10 cellular contexts compared by ENCODE assay signal in the genomic region with DNA sequence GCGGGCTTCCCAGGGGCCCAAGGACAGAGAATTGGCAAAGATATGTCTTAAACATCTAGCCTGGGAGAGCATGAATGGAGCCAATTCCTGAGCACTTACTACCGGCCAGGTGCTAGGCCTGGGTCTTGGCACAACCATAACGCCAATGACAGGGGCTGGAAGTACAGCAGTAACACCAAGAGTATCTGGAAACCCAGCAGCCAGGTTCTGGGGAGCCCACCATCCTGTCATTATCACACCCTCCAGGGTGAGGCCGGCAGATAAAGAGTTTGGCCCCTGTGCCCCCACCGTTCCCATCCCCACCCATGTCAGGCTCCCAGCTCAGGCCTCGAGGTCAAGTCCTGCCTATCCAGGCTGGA. TPM values are rescaled to one million over a fixed set of nuclear protein-coding genes. Genes with fewer than 3 reads are reported as not detected.
DNase-seq lines count a peak whose midpoint lies in the region; ATAC-seq, FAIRE-seq and TF ChIP-seq lines count a peak whose summit lies in the region.
"Had no signal": no experiment of that assay in that cellular context is flagged by ENCODE, and none has a peak within 500 bp of the region (broad histone marks: within the 10 kb centered on the region; RNA-seq: fewer than 3 reads in every experiment).

No MANE protein-coding gene starts in this region.

- ATAC-seq in GM12878 (no peak), GM21423 (IDR thresholded peaks at IDR 0.05; ENCODE audit: unreplicated experiment) (no peak), GM18907 (IDR thresholded peaks at IDR 0.05; ENCODE audit: unreplicated experiment) (no peak)

- peaks cover 0 to 2% (median 0%) of the 10 kb centered on the region in 5 donors for H3K9me3 Mint-ChIP-seq in CD8-positive, alpha-beta memory T cell
- H3K9me3 Mint-ChIP-seq in IgD-negative memory B cell (no peaks in the 10 kb centered on the region), neural progenitor cell (no peaks in the 10 kb centered on the region)

- peaks cover 3 to 63% (median 7%) of the 10 kb centered on the region in 3 donors for H3K36me3 Mint-ChIP-seq in CD8-positive, alpha-beta memory T cell
- H3K36me3 Mint-ChIP-seq in IgD-negative memory B cell (peaks cover 4% of the 10 kb centered on the region), neural progenitor cell (no peaks in the 10 kb centered on the region)

- peak overlapping the region; percentile 70 for H3K27ac ChIP-seq in CD8-positive, alpha-beta memory T cell (ENCODE audit: low read depth, low read length)
- H3K27ac ChIP-seq in GM12878 (ENCODE audit: control insufficient read depth, insufficient read depth) (peak overlapping the region; percentile 93), neural progenitor cell (no peak overlapping the region)
- H3K27ac ChIP-seq: SJSA1 had no signal

- H3K36me3 ChIP-seq in CD8-positive, alpha-beta memory T cell (ENCODE audit: insufficient read depth, low read length), result peaks cover 39% of the 10 kb centered on the region
- H3K36me3 ChIP-seq in GM12878 (ENCODE audit: control insufficient read depth in 2 of 2, insufficient read depth in 2 of 2, low read length in 1 of 2) (peaks cover 5 to 6% of the 10 kb centered on the region in 2 experiments; a peak in 3 of 4 replicates), neural progenitor cell (no peaks in the 10 kb centered on the region)
- H3K36me3 ChIP-seq: SJSA1 had no signal

- in situ Hi-C loops in GM12878 (cut with MboI), result no loop called here

- peaks cover 64% of the 10 kb centered on the region for H3K4me1 ChIP-seq in CD8-positive, alpha-beta memory T cell (ENCODE audit: insufficient read depth, low read length)
- H3K4me1 ChIP-seq in GM12878 (ENCODE audit: control insufficient read depth, insufficient read depth, low read length), result peaks cover 59% of the 10 kb centered on the region
- H3K4me1 ChIP-seq in neural progenitor cell, result peaks cover 27% of the 10 kb centered on the region

- RAD21 ChIA-PET in GM12878 (lab: Charles Lee; ENCODE audit: unreplicated experiment), result interaction anchor here (0.7 to 1.8 kb wide), 13 partner anchors 9 to 114 kb away, joined by 3 to 10 read pairs (median 5); no protein-coding TSS in a partner anchor

- H3K27ac Mint-ChIP-seq in CD8-positive, alpha-beta memory T cell, result peak overlapping the region; percentile 95 to 98 (median 96)
- H3K27ac Mint-ChIP-seq in IgD-negative memory B cell, result peak overlapping the region; percentile 96 to 98 (median 98)
- H3K27ac Mint-ChIP-seq in neural progenitor cell, result no peak overlapping the region

- no peak for TF ChIP-seq RAD21 in GM12878 (IDR thresholded peaks at IDR 0.05; ENCODE audit: insufficient read depth, low read depth, low read length)

- TF ChIP-seq EP300 in GM12878 (IDR thresholded peaks at IDR 0.05; ENCODE audit: borderline replicate concordance in 1 of 2, control insufficient read depth in 1 of 2, low read depth in 2 of 2, low read length in 2 of 2), result no peak

- BruUV-seq in GM12878 (replicated peaks; lab: Mats Ljungman, UMichigan), result no TSS peak

- H3K4me2 ChIP-seq in GM12878 (ENCODE audit: control insufficient read depth, insufficient read depth), result peak overlapping the region; percentile 96
- H3K4me2 ChIP-seq in neural progenitor cell, result no peak overlapping the region

- POLR2A ChIA-PET in CD8-positive, alpha-beta memory T cell (lab: Charles Lee), result interaction anchor here (0.7 to 17.3 kb wide), 6 partner anchors 6 to 1948 kb away, joined by 3 to 333 read pairs (median 58); partner anchors contain the start of genes TMC6, TMC8 and TNRC6C
- POLR2A ChIA-PET in GM12878 (lab: Charles Lee), result interaction anchor here (0.7 to 8.0 kb wide), 14 partner anchors 12 to 684 kb away, joined by 3 to 85 read pairs (median 5); partner anchors contain the start of genes SYNGR2 and TNRC6C

- H2AFZ ChIP-seq in GM12878 (ENCODE audit: control insufficient read depth, low read depth, low read length) (no peak overlapping the region), neural progenitor cell (replicated peaks) (no peak overlapping the region)

- no peaks in the 10 kb centered on the region for H3K27me3 ChIP-seq in CD8-positive, alpha-beta memory T cell (ENCODE audit: insufficient read depth, low read length, poor library complexity, severe bottlenecking)
- H3K27me3 ChIP-seq in GM12878 (replicated peaks in 1 of 2; ENCODE audit: control insufficient read depth in 2 of 2, insufficient read depth in 2 of 2, low read length in 1 of 2), result no peaks in the 10 kb centered on the region
- H3K27me3 ChIP-seq in neural progenitor cell, result peaks cover 76% of the 10 kb centered on the region

- no peak for DNase-seq in CD8-positive, alpha-beta memory T cell
- no peak for DNase-seq in GM12878 (ENCODE audit: low read depth, low spot score)
- no peak for DNase-seq in neural progenitor cell (ENCODE audit: low spot score)
- DNase-seq in NCI-H69 (lab: John Stamatoyannopoulos, UW), result no peak
- DNase-seq in OCI-M2 (lab: John Stamatoyannopoulos, UW; ENCODE audit: unreplicated experiment), result no peak

- CTCF ChIA-PET in CD8-positive, alpha-beta memory T cell (lab: Charles Lee), result interaction anchor here (1.0 to 2.1 kb wide), 9 partner anchors 8 to 46 kb away, joined by 3 to 12 read pairs (median 5); no protein-coding TSS in a partner anchor
- CTCF ChIA-PET in GM12878 (lab: Yijun Ruan, JAX), result interaction anchor here (1.0 to 12.7 kb wide), 8 partner anchors 6 to 120 kb away, joined by 3 to 100 read pairs (median 6); no protein-coding TSS in a partner anchor

- H3K79me2 ChIP-seq in GM12878 (ENCODE audit: control insufficient read depth, insufficient read depth, low read length) (peaks cover 98% of the 10 kb centered on the region), neural progenitor cell (ENCODE audit: low read depth) (no peaks in the 10 kb centered on the region)

- H3F3A ChIP-seq in neural progenitor cell (ENCODE audit: low read depth), result peaks cover 15% of the 10 kb centered on the region

- SMC1A ChIA-PET in GM12878 (lab: Charles Lee; ENCODE audit: uncharacterized antibody, unreplicated experiment), result interaction anchor here (0.6 to 1.7 kb wide), 7 partner anchors 10 to 110 kb away, joined by 3 to 6 read pairs (median 3); no protein-coding TSS in a partner anchor

- no peak for TF ChIP-seq POLR2A in GM12878 (IDR thresholded peaks at IDR 0.05; ENCODE audit: low read depth, low read length)

- intact Hi-C loops in GM12878 (cut with micrococcal nuclease; ENCODE audit: unreplicated experiment), result no loop called here

- TF ChIP-seq CTCF in GM12878 (IDR thresholded peaks at IDR 0.05 in 2 of 3, conservative IDR thresholded peaks at IDR 0.05 in 1 of 3; ENCODE audit: control insufficient read depth in 2 of 3, extremely low read depth in 1 of 3, insufficient read depth in 1 of 3, low read depth in 3 of 3, low read length in 3 of 3) (no peak), neural progenitor cell (IDR thresholded peaks at IDR 0.05) (no peak)

- 0% methylated on average over 6 of the region's 6 CpGs for WGBS in GM12878 (ENCODE audit: insufficient coverage, insufficient replicate concordance, low lambda C conversion rate, missing lambda C conversion rate)

- no peaks in the 10 kb centered on the region for H4K20me1 ChIP-seq in GM12878 (ENCODE audit: control insufficient read depth, insufficient read depth)
- peaks cover 5% of the 10 kb centered on the region for H4K20me1 ChIP-seq in neural progenitor cell (ENCODE audit: low read depth)

- peak overlapping the region; percentile 86 for H3K9ac ChIP-seq in GM12878 (ENCODE audit: control insufficient read depth, insufficient read depth, low read length)
- H3K9ac ChIP-seq in neural progenitor cell, result no peak overlapping the region

- peak overlapping the region; percentile 86 to 100 (median 99) for H3K4me3 Mint-ChIP-seq in CD8-positive, alpha-beta memory T cell
- H3K4me3 Mint-ChIP-seq in IgD-negative memory B cell (peak overlapping the region; percentile 94 to 99 (median 96)), neural progenitor cell (peak overlapping the region; percentile 73)

- FAIRE-seq in GM12878 (lab: Jason Lieb, UNC), result peak; percentile 68
- FAIRE-seq: G401.6 had no signal

- peak overlapping the region; percentile 96 for H3K4me3 ChIP-seq in CD8-positive, alpha-beta memory T cell (ENCODE audit: low read length)
- H3K4me3 ChIP-seq in GM12878 (peak overlapping the region; percentile 94), neural progenitor cell (no peak overlapping the region)
- H3K4me3 ChIP-seq: SJSA1 had no signal

- H3K4me1 Mint-ChIP-seq in CD8-positive, alpha-beta memory T cell, result peaks cover 46 to 69% (median 49%) of the 10 kb centered on the region in 3 donors
- H3K4me1 Mint-ChIP-seq in IgD-negative memory B cell (peaks cover 26 to 38% (median 32%) of the 10 kb centered on the region in 3 donors), neural progenitor cell (peaks cover 14% of the 10 kb centered on the region)

- H3K9me3 ChIP-seq in CD8-positive, alpha-beta memory T cell (ENCODE audit: low read length), result no peaks in the 10 kb centered on the region
- H3K9me3 ChIP-seq in GM12878 (replicated peaks; ENCODE audit: control insufficient read depth, insufficient read depth, low read length), result no peaks in the 10 kb centered on the region
- H3K9me3 ChIP-seq in neural progenitor cell (ENCODE audit: low read depth), result no peaks in the 10 kb centered on the region
- H3K9me3 ChIP-seq: SJSA1 had no signal

- H3K27me3 Mint-ChIP-seq in CD8-positive, alpha-beta memory T cell, result peaks cover 0 to 3% of the 10 kb centered on the region in 2 donors
- no peaks in the 10 kb centered on the region for H3K27me3 Mint-ChIP-seq in IgD-negative memory B cell
- H3K27me3 Mint-ChIP-seq in neural progenitor cell (ENCODE audit: insufficient read depth, low read depth), result peaks cover 21% of the 10 kb centered on the region

RNA-seq across cellular contexts. Expression of gene TMC8, which starts 0.5 kb away (rescaled TPM):
- 100 to 1,000 TPM; 117 to 126 TPM for total RNA-seq in CD8-positive, alpha-beta memory T cell
- 139 TPM for polyA plus RNA-seq in CD8-positive, alpha-beta memory T cell
- polyA plus RNA-seq in IgD-negative memory B cell, result 97.5 TPM
- total RNA-seq in GM12878 (2013; cell fraction: nucleolus; rRNA removed), result 310 and 316 TPM in 2 replicates
- 40.9 and 41.9 TPM in 2 replicates for total RNA-seq in GM12878 (2014; rRNA removed)
- total RNA-seq in GM12878 (2014; rRNA removed; fragmentation: Illumina TruSeq; extraction: Trizol), result 22.2 and 25.4 TPM in 2 replicates
- total RNA-seq in GM12878 (2021), result 120 and 128 TPM in 2 replicates
- 110 TPM for polyA plus RNA-seq in GM12878 (2011; ENCODE audit: low read depth)
- 19.5 and 36.5 TPM in 2 replicates for polyA plus RNA-seq in GM12878 (2011; rRNA removed)
- 62.8 and 67.7 TPM in 2 replicates for polyA plus RNA-seq in GM12878 (2011; cell fraction: cytosol; rRNA removed)
- polyA plus RNA-seq in GM12878 (2011; cell fraction: nucleus; rRNA removed), result 353 and 365 TPM in 2 replicates
- polyA plus RNA-seq in GM12878 (2012), result 116 and 163 TPM in 2 replicates
- 16.7 and 45.9 TPM in 2 replicates for polyA plus RNA-seq in GM12878 (2014; fragmentation: Illumina TruSeq; extraction: Trizol)
- polyA plus RNA-seq in GM12878 (2014; fragmentation: Nextera tagmentation; extraction: Ambion mirVana), result 1 to 10 TPM; 2.7 to 8.4 TPM
- 118 and 129 TPM in 2 replicates for polyA plus RNA-seq in GM12878 (2014; rRNA removed)
- polyA plus RNA-seq in GM12878 (2016; fragmentation: Nextera tagmentation; extraction: Ambion mirVana), result 10 to 100 TPM; 38.2 to 48.1 TPM
- polyA minus RNA-seq in GM12878 (2011; rRNA and poly(A)+ RNA removed), result 87.9 and 94.3 TPM in 2 replicates
- polyA minus RNA-seq in GM12878 (2011; cell fraction: cytosol; rRNA and poly(A)+ RNA removed), result 17.8 and 22.5 TPM in 2 replicates
- polyA minus RNA-seq in GM12878 (2011; cell fraction: nucleus; rRNA and poly(A)+ RNA removed), result 96.8 and 128 TPM in 2 replicates
- total RNA-seq in neural progenitor cell (ENCODE audit: low replicate concordance), result 0.09 TPM in 1 of 2 replicates, not detected in the other
- total RNA-seq: SJSA1 had no signal

RNA-seq across cellular contexts. Expression of gene TMC6, which starts 1.5 kb away (rescaled TPM):
- total RNA-seq in CD8-positive, alpha-beta memory T cell, result 100 to 1,000 TPM; 150 TPM
- polyA plus RNA-seq in CD8-positive, alpha-beta memory T cell, result 296 TPM
- polyA plus RNA-seq in IgD-negative memory B cell (212 TPM), GM12878 (2011; rRNA removed) (25.6 and 38.0 TPM in 2 replicates), GM12878 (2014; fragmentation: Illumina TruSeq; extraction: Trizol) (2.0 and 20.0 TPM in 2 replicates), GM12878 (2014; fragmentation: Nextera tagmentation; extraction: Ambion mirVana) (10 to 100 TPM in 1 of 2 experiments, 1 to 10 TPM in 1; 1.9 to 11.5 TPM), GM12878 (2014; rRNA removed) (136 and 153 TPM in 2 replicates), GM12878 (2016; fragmentation: Nextera tagmentation; extraction: Ambion mirVana) (10 to 100 TPM; 82.0 to 94.4 TPM)
- total RNA-seq in GM12878 (2013; cell fraction: nucleolus; rRNA removed), result 479 and 553 TPM in 2 replicates
- total RNA-seq in GM12878 (2014; rRNA removed) (104 and 117 TPM in 2 replicates), GM12878 (2014; rRNA removed; fragmentation: Illumina TruSeq; extraction: Trizol) (34.2 and 39.1 TPM in 2 replicates), GM12878 (2021) (206 and 232 TPM in 2 replicates), neural progenitor cell (ENCODE audit: low replicate concordance) (6.9 and 16.8 TPM in 2 replicates)
- polyA plus RNA-seq in GM12878 (2011; ENCODE audit: low read depth), result 47.5 TPM
- 39.0 and 65.3 TPM in 2 replicates for polyA plus RNA-seq in GM12878 (2011; cell fraction: cytosol; rRNA removed)
- polyA plus RNA-seq in GM12878 (2011; cell fraction: nucleus; rRNA removed), result 658 and 780 TPM in 2 replicates
- polyA plus RNA-seq in GM12878 (2012), result 192 and 207 TPM in 2 replicates
- polyA minus RNA-seq in GM12878 (2011; rRNA and poly(A)+ RNA removed), result 24.9 and 76.7 TPM in 2 replicates
- polyA minus RNA-seq in GM12878 (2011; cell fraction: cytosol; rRNA and poly(A)+ RNA removed), result 38.3 and 48.8 TPM in 2 replicates
- polyA minus RNA-seq in GM12878 (2011; cell fraction: nucleus; rRNA and poly(A)+ RNA removed), result 152 and 216 TPM in 2 replicates

RNA-seq across cellular contexts. Expression of gene C17orf99, which starts 16.1 kb away (rescaled TPM):
- total RNA-seq in CD8-positive, alpha-beta memory T cell, result not detected
- not detected for polyA plus RNA-seq in CD8-positive, alpha-beta memory T cell
- polyA plus RNA-seq in IgD-negative memory B cell, result not detected
- total RNA-seq in GM12878 (2013; cell fraction: nucleolus; rRNA removed), result 3.6 and 5.5 TPM in 2 replicates
- 2.1 and 5.9 TPM in 2 replicates for total RNA-seq in GM12878 (2014; rRNA removed)
- total RNA-seq in GM12878 (2014; rRNA removed; fragmentation: Illumina TruSeq; extraction: Trizol), result 1.6 and 1.9 TPM in 2 replicates
- total RNA-seq in GM12878 (2021), result 3.1 and 4.4 TPM in 2 replicates
- 1.5 TPM for polyA plus RNA-seq in GM12878 (2011; ENCODE audit: low read depth)
- polyA plus RNA-seq in GM12878 (2011; rRNA removed), result 2.2 and 3.5 TPM in 2 replicates
- 4.1 and 4.5 TPM in 2 replicates for polyA plus RNA-seq in GM12878 (2011; cell fraction: cytosol; rRNA removed)
- polyA plus RNA-seq in GM12878 (2011; cell fraction: nucleus; rRNA removed), result 5.0 and 11.8 TPM in 2 replicates
- polyA plus RNA-seq in GM12878 (2012), result 3.6 and 6.7 TPM in 2 replicates
- 0.22 and 1.4 TPM in 2 replicates for polyA plus RNA-seq in GM12878 (2014; fragmentation: Illumina TruSeq; extraction: Trizol)
- under 1 TPM; 0.20 to 0.48 TPM for polyA plus RNA-seq in GM12878 (2014; fragmentation: Nextera tagmentation; extraction: Ambion mirVana)
- 4.8 and 5.6 TPM in 2 replicates for polyA plus RNA-seq in GM12878 (2014; rRNA removed)
- polyA plus RNA-seq in GM12878 (2016; fragmentation: Nextera tagmentation; extraction: Ambion mirVana), result 1 to 10 TPM; 3.0 to 4.5 TPM
- 2.9 and 5.1 TPM in 2 replicates for polyA minus RNA-seq in GM12878 (2011; rRNA and poly(A)+ RNA removed)
- polyA minus RNA-seq in GM12878 (2011; cell fraction: cytosol; rRNA and poly(A)+ RNA removed), result 2.7 TPM in 1 of 2 replicates, not detected in the other
- 0.36 and 4.7 TPM in 2 replicates for polyA minus RNA-seq in GM12878 (2011; cell fraction: nucleus; rRNA and poly(A)+ RNA removed)
- total RNA-seq in neural progenitor cell (ENCODE audit: low replicate concordance), result not detected in 2 replicates
- total RNA-seq: SJSA1 had no signal

RNA-seq across cellular contexts. Expression of gene SYNGR2, which starts 38.3 kb away (rescaled TPM):
- total RNA-seq in CD8-positive, alpha-beta memory T cell, result 100 to 1,000 TPM; 186 to 200 TPM
- polyA plus RNA-seq in CD8-positive, alpha-beta memory T cell, result 140 TPM
- polyA plus RNA-seq in IgD-negative memory B cell, result 633 TPM
- total RNA-seq in GM12878 (2013; cell fraction: nucleolus; rRNA removed), result 161 and 167 TPM in 2 replicates
- total RNA-seq in GM12878 (2014; rRNA removed), result 189 and 212 TPM in 2 replicates
- 112 and 126 TPM in 2 replicates for total RNA-seq in GM12878 (2014; rRNA removed; fragmentation: Illumina TruSeq; extraction: Trizol)
- total RNA-seq in GM12878 (2021), result 291 and 310 TPM in 2 replicates
- 105 TPM for polyA plus RNA-seq in GM12878 (2011; ENCODE audit: low read depth)
- 134 and 329 TPM in 2 replicates for polyA plus RNA-seq in GM12878 (2011; rRNA removed)
- 630 and 860 TPM in 2 replicates for polyA plus RNA-seq in GM12878 (2011; cell fraction: cytosol; rRNA removed)
- 304 and 332 TPM in 2 replicates for polyA plus RNA-seq in GM12878 (2011; cell fraction: nucleus; rRNA removed)
- polyA plus RNA-seq in GM12878 (2012), result 386 and 393 TPM in 2 replicates
- 69.3 and 212 TPM in 2 replicates for polyA plus RNA-seq in GM12878 (2014; fragmentation: Illumina TruSeq; extraction: Trizol)
- polyA plus RNA-seq in GM12878 (2014; fragmentation: Nextera tagmentation; extraction: Ambion mirVana), result 10 to 100 TPM in 1 of 2 experiments, 1 to 10 TPM in 1; 4.4 to 28.8 TPM
- 310 and 312 TPM in 2 replicates for polyA plus RNA-seq in GM12878 (2014; rRNA removed)
- 100 to 1,000 TPM; 491 to 529 TPM for polyA plus RNA-seq in GM12878 (2016; fragmentation: Nextera tagmentation; extraction: Ambion mirVana)
- 329 and 477 TPM in 2 replicates for polyA minus RNA-seq in GM12878 (2011; rRNA and poly(A)+ RNA removed)
- polyA minus RNA-seq in GM12878 (2011; cell fraction: cytosol; rRNA and poly(A)+ RNA removed), result 131 and 150 TPM in 2 replicates
- 60.8 and 82.3 TPM in 2 replicates for polyA minus RNA-seq in GM12878 (2011; cell fraction: nucleus; rRNA and poly(A)+ RNA removed)
- total RNA-seq in neural progenitor cell (ENCODE audit: low replicate concordance), result 6.2 and 19.8 TPM in 2 replicates

RNA-seq across cellular contexts. Expression of gene TK1, which starts 56.8 kb away (rescaled TPM):
- total RNA-seq in CD8-positive, alpha-beta memory T cell, result 10 to 100 TPM; 84.4 to 86.2 TPM
- polyA plus RNA-seq in CD8-positive, alpha-beta memory T cell, result 2.2 TPM
- polyA plus RNA-seq in IgD-negative memory B cell, result 7.0 TPM
- total RNA-seq in GM12878 (2013; cell fraction: nucleolus; rRNA removed), result 11.3 and 13.8 TPM in 2 replicates
- 93.2 and 102 TPM in 2 replicates for total RNA-seq in GM12878 (2014; rRNA removed)
- 49.9 and 53.4 TPM in 2 replicates for total RNA-seq in GM12878 (2014; rRNA removed; fragmentation: Illumina TruSeq; extraction: Trizol)
- 89.7 and 96.3 TPM in 2 replicates for total RNA-seq in GM12878 (2021)
- polyA plus RNA-seq in GM12878 (2011; ENCODE audit: low read depth), result 34.9 TPM
- polyA plus RNA-seq in GM12878 (2011; rRNA removed), result 32.6 and 62.7 TPM in 2 replicates
- 161 and 278 TPM in 2 replicates for polyA plus RNA-seq in GM12878 (2011; cell fraction: cytosol; rRNA removed)
- 136 and 156 TPM in 2 replicates for polyA plus RNA-seq in GM12878 (2011; cell fraction: nucleus; rRNA removed)
- 62.9 and 70.7 TPM in 2 replicates for polyA plus RNA-seq in GM12878 (2012)
- 27.4 and 55.2 TPM in 2 replicates for polyA plus RNA-seq in GM12878 (2014; fragmentation: Illumina TruSeq; extraction: Trizol)
- polyA plus RNA-seq in GM12878 (2014; fragmentation: Nextera tagmentation; extraction: Ambion mirVana), result 10 to 100 TPM in 1 of 2 experiments, 1 to 10 TPM in 1; 4.6 to 13.0 TPM
- 127 and 128 TPM in 2 replicates for polyA plus RNA-seq in GM12878 (2014; rRNA removed)
- 100 to 1,000 TPM; 168 to 175 TPM for polyA plus RNA-seq in GM12878 (2016; fragmentation: Nextera tagmentation; extraction: Ambion mirVana)
- polyA minus RNA-seq in GM12878 (2011; rRNA and poly(A)+ RNA removed), result 92.8 and 202 TPM in 2 replicates
- polyA minus RNA-seq in GM12878 (2011; cell fraction: cytosol; rRNA and poly(A)+ RNA removed), result 47.4 and 52.8 TPM in 2 replicates
- polyA minus RNA-seq in GM12878 (2011; cell fraction: nucleus; rRNA and poly(A)+ RNA removed), result 23.5 and 34.4 TPM in 2 replicates
- total RNA-seq in neural progenitor cell (ENCODE audit: low replicate concordance), result 27.3 and 61.7 TPM in 2 replicates

Comparison
In these comparisons a context has a peak if more than half of its experiments do, and no peak if none do; other contexts are left out.
1. RNA of gene TMC8, which starts 0.5 kb away (total RNA-seq): 117 to 126 TPM in CD8-positive, alpha-beta memory T cell and 22.2 to 316 TPM in GM12878; 0.09 TPM in neural progenitor cell; every median in the first group is over 10 times any median in the second.
2. Peak in every context shown above with its lines, with median percentiles within 50 percentile points of each other: H3K4me3 Mint-ChIP-seq.